ENCODE assay signal across 19 cellular contexts in genomic region chr20:61630240-61630650, GRCh38.
"Had no signal": no experiment of that assay in that cellular context is flagged by ENCODE, and none has a peak within 500 bp of the region (broad histone marks: within the 10 kb centered on the region; RNA-seq: fewer than 3 reads in every experiment).

No MANE protein-coding gene starts in this region.

- H3K36me3 ChIP-seq: Peyer's patch had no signal

- H3K4me2 ChIP-seq: KMS-11, SK-N-SH had no signal

- H3K27ac ChIP-seq: KMS-11, Peyer's patch had no signal

- H3K27me3 ChIP-seq: Peyer's patch had no signal

- H3K4me3 ChIP-seq: K562, Peyer's patch had no signal

- DNase-seq: Kasumi-1, MM.1S, NCI-H1092 treated with DMSO at 0.1 percent for 48 hours, NCI-H1436, NCI-H187, NCI-H2029, NCI-H2081 treated with DMSO at 0.1 percent for 48 hours, NCI-H2171, NCI-H2227 treated with DMSO at 0.1 percent for 48 hours, NCI-H524, NCI-H526 treated with DMSO at 0.1 percent for 48 hours, NCI-H774, PC-3, Peyer's patch, SHP77, SW 1271 had no signal

- ATAC-seq: K562, PC-3 had no signal

- H3K4me1 ChIP-seq: Peyer's patch had no signal

- H3K9me3 ChIP-seq: Peyer's patch, SK-N-SH had no signal

- H3K9ac ChIP-seq: KMS-11, SK-N-SH had no signal

- FAIRE-seq: K562 had no signal
